In the genomic region with DNA sequence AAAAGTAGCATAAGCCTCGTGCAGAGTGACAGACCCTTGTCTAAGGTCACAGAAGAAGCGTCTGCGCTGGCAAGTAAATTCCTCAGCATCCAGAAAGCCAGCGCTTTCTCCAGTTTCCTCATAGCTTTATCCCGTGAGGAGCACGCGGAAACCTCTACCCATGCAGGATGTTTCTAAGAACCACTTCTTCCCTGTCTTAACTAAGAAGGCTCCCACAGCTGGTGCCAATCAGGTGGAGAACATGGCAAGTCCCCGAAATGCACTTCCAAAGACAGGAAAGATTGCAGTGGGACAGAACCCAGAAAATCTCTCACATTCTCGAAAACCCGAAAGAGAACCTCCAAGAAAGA, we compare ENCODE assay signal across 8 cellular contexts. TPM values are rescaled to one million over a fixed set of nuclear protein-coding genes. Genes with fewer than 3 reads are reported as not detected.
DNase-seq lines count a peak whose midpoint lies in the region; ATAC-seq, FAIRE-seq and TF ChIP-seq lines count a peak whose summit lies in the region.

No MANE protein-coding gene starts in this region.

- no peak overlapping the region for H2AFZ ChIP-seq in neural progenitor cell (replicated peaks)

- H3K27ac ChIP-seq in colonic mucosa (peak overlapping the region; percentile 94), neural progenitor cell (peak overlapping the region; percentile 98)

- H3K4me1 Mint-ChIP-seq in neural progenitor cell (peaks cover 29% of the 10 kb centered on the region), type B pancreatic cell (ENCODE audit: unreplicated experiment) (peaks cover 9% of the 10 kb centered on the region)
- H3K4me1 Mint-ChIP-seq in stimulated activated naive CD8-positive, alpha-beta T cell treated with anti-CD3 and anti-CD28 coated beads, Interleukin-15, amount 100 ng/mL, for 72 hours: peaks cover 33% of the 10 kb centered on the region

- TF ChIP-seq CTCF in colonic mucosa (IDR thresholded peaks at IDR 0.05) (no peak), neural progenitor cell (IDR thresholded peaks at IDR 0.05) (no peak), type B pancreatic cell (conservative IDR thresholded peaks at IDR 0.05) (no peak)

- H3K27me3 ChIP-seq in colonic mucosa: no peaks in the 10 kb centered on the region
- no peaks in the 10 kb centered on the region for H3K27me3 ChIP-seq in neural progenitor cell

- H3K36me3 Mint-ChIP-seq in neural progenitor cell (peaks cover 30% of the 10 kb centered on the region), type B pancreatic cell (peaks cover 16% of the 10 kb centered on the region)

- H3K4me3 ChIP-seq in colonic mucosa: peak overlapping the region; percentile 100
- H3K4me3 ChIP-seq in neural progenitor cell: peak overlapping the region; percentile 89

- H3K9ac ChIP-seq in colonic mucosa (ENCODE audit: low read depth in 2 of 2, low read length in 2 of 2): peak overlapping the region; percentile 71 to 98
- H3K9ac ChIP-seq in neural progenitor cell: peak overlapping the region; percentile 94

- no peaks in the 10 kb centered on the region for H3K9me3 ChIP-seq in colonic mucosa
- no peaks in the 10 kb centered on the region for H3K9me3 ChIP-seq in neural progenitor cell (ENCODE audit: low read depth)

- peaks cover 15% of the 10 kb centered on the region for H3F3A ChIP-seq in neural progenitor cell (ENCODE audit: low read depth)

- H3K27me3 Mint-ChIP-seq in neural progenitor cell (ENCODE audit: insufficient read depth, low read depth): peaks cover 2% of the 10 kb centered on the region
- H3K27me3 Mint-ChIP-seq in type B pancreatic cell: no peaks in the 10 kb centered on the region
- no peaks in the 10 kb centered on the region for H3K27me3 Mint-ChIP-seq in stimulated activated naive CD8-positive, alpha-beta T cell treated with anti-CD3 and anti-CD28 coated beads, Interleukin-15, amount 100 ng/mL, for 72 hours

- H3K9me3 Mint-ChIP-seq in neural progenitor cell (no peaks in the 10 kb centered on the region), type B pancreatic cell (no peaks in the 10 kb centered on the region)
- H3K9me3 Mint-ChIP-seq in stimulated activated naive CD8-positive, alpha-beta T cell treated with anti-CD3 and anti-CD28 coated beads, Interleukin-15, amount 100 ng/mL, for 72 hours: no peaks in the 10 kb centered on the region

- FAIRE-seq in GM12892 (lab: Jason Lieb, UNC): peak; percentile 5

- intact Hi-C loops in colonic mucosa (cut with DNase I): loop anchor here (5.0 kb wide), 1 partner anchor 50 kb away; no protein-coding TSS in a partner anchor

- peaks cover 86% of the 10 kb centered on the region for H3K79me2 ChIP-seq in neural progenitor cell (ENCODE audit: low read depth)

- peaks cover 41% of the 10 kb centered on the region for H4K20me1 ChIP-seq in neural progenitor cell (ENCODE audit: low read depth)

- DNase-seq in GM12892 (ENCODE audit: insufficient read length) (no peak), colonic mucosa (no peak), neural progenitor cell (ENCODE audit: low spot score) (peak; percentile 75), NCI-H510A treated with DMSO at 0.1 percent for 48 hours (lab: John Stamatoyannopoulos, UW) (no peak), type B pancreatic cell (ENCODE audit: extremely low spot score, unreplicated experiment) (no peak), GM19240 (ENCODE audit: insufficient read length, low spot score) (no peak)
- DNase-seq in stimulated activated naive CD8-positive, alpha-beta T cell treated with anti-CD3 and anti-CD28 coated beads, Interleukin-15, amount 100 ng/mL, for 72 hours: no peak

- no peak for TF ChIP-seq POLR2A in GM12892 (IDR thresholded peaks at IDR 0.05; ENCODE audit: low read depth, low read length)

- H3K4me1 ChIP-seq in colonic mucosa (peaks cover 8% of the 10 kb centered on the region), neural progenitor cell (peaks cover 16% of the 10 kb centered on the region)

- peak; percentile 1 for ATAC-seq in HG03378 (IDR thresholded peaks at IDR 0.05; ENCODE audit: unreplicated experiment)
- ATAC-seq in stimulated activated naive CD8-positive, alpha-beta T cell treated with anti-CD3 and anti-CD28 coated beads, Interleukin-15, amount 100 ng/mL, for 72 hours: no peak

- peak overlapping the region; percentile 94 for H3K4me2 ChIP-seq in neural progenitor cell

- no peak overlapping the region for H3K27ac Mint-ChIP-seq in neural progenitor cell
- no peak overlapping the region for H3K27ac Mint-ChIP-seq in type B pancreatic cell
- no peak overlapping the region for H3K27ac Mint-ChIP-seq in stimulated activated naive CD8-positive, alpha-beta T cell treated with anti-CD3 and anti-CD28 coated beads, Interleukin-15, amount 100 ng/mL, for 72 hours

- peaks cover 8% of the 10 kb centered on the region for H3K36me3 ChIP-seq in colonic mucosa
- H3K36me3 ChIP-seq in neural progenitor cell: peaks cover 14% of the 10 kb centered on the region

- H3K4me3 Mint-ChIP-seq in neural progenitor cell: no peak overlapping the region
- no peak overlapping the region for H3K4me3 Mint-ChIP-seq in type B pancreatic cell
- H3K4me3 Mint-ChIP-seq in stimulated activated naive CD8-positive, alpha-beta T cell treated with anti-CD3 and anti-CD28 coated beads, Interleukin-15, amount 100 ng/mL, for 72 hours: no peak overlapping the region

RNA-seq across cellular contexts. Expression of a gene that starts 1.0 kb away (rescaled TPM):
- polyA plus RNA-seq in GM12892 (2012; ENCODE audit: missing spikeins): 12.7 TPM
- total RNA-seq in colonic mucosa (10 to 100 TPM; 21.4 to 26.8 TPM), neural progenitor cell (ENCODE audit: low replicate concordance) (12.6 and 24.1 TPM in 2 replicates), type B pancreatic cell (ENCODE audit: low replicate concordance) (21.9 and 24.9 TPM in 2 replicates)

RNA-seq across cellular contexts. Expression of a gene that starts 52.7 kb away (rescaled TPM):
- 221 TPM for polyA plus RNA-seq in GM12892 (2012; ENCODE audit: missing spikeins)
- total RNA-seq in colonic mucosa (100 to 1,000 TPM; 116 to 182 TPM), neural progenitor cell (ENCODE audit: low replicate concordance) (192 and 268 TPM in 2 replicates), type B pancreatic cell (ENCODE audit: low replicate concordance) (170 and 173 TPM in 2 replicates)
